1 cellular context compared by ENCODE assay signal in the genomic region with DNA sequence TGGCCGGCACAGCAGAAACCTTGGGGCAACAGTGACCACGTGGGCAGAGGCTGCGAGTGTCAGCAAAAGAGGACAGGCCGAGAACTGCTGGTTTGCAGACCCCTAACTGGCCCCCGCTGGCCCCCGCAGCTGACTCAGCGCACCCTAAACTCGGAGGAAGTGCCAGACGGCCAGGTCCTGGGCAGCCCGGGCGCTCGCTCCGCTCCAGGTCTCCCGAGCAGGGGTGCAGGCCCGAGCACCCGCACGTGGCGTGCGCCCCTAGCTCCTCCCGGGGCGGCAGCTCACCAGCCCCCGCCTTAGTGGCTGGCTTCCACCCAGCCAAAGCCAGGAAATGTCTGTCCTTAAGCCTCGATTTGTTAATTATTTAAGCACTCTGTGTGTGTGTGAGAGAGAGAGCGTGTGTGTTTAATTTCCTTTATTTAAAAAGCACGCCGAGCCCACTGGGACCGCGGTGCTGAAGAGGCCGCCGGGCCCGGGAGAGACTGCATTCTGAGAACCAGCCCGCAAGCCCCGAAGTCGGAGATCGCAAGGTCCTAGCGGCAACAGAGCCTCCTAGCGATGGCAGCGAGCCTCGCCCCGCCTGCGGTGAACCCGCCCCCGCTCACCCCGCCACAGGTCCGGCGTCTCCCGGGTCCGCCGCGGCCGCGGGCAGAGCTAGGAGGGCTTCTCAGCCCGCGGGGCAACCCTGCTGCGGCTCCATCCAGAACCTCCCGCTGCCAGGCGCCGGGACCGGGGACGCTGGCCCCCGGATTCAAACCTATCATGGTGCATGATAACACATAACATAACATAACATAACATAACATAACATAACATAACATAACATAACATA.
TF ChIP-seq lines count a peak whose summit lies in the region.

No MANE protein-coding gene starts in this region.

TF ChIP-seq in HepG2, 621 proteins besides CTCF, POLR2A, EP300 and RAD21 (continued from another document and continues in another):
- TF ChIP-seq, protein P1, sequence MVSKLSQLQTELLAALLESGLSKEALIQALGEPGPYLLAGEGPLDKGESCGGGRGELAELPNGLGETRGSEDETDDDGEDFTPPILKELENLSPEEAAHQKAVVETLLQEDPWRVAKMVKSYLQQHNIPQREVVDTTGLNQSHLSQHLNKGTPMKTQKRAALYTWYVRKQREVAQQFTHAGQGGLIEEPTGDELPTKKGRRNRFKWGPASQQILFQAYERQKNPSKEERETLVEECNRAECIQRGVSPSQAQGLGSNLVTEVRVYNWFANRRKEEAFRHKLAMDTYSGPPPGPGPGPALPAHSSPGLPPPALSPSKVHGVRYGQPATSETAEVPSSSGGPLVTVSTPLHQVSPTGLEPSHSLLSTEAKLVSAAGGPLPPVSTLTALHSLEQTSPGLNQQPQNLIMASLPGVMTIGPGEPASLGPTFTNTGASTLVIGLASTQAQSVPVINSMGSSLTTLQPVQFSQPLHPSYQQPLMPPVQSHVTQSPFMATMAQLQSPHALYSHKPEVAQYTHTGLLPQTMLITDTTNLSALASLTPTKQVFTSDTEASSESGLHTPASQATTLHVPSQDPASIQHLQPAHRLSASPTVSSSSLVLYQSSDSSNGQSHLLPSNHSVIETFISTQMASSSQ (IDR thresholded peaks at IDR 0.05; ENCODE audit: low read depth), result no peak
- TF ChIP-seq, protein P1 (CRISPR knock-in tag; IDR thresholded peaks at IDR 0.05; ENCODE audit: borderline replicate concordance), result 0 out of 2 replicates have a peak, but pooled peaks have one; percentile 10
- TF ChIP-seq NAIF1 (CRISPR knock-in tag; IDR thresholded peaks at IDR 0.05; ENCODE audit: borderline replicate concordance), result no peak
- TF ChIP-seq, protein P2, sequence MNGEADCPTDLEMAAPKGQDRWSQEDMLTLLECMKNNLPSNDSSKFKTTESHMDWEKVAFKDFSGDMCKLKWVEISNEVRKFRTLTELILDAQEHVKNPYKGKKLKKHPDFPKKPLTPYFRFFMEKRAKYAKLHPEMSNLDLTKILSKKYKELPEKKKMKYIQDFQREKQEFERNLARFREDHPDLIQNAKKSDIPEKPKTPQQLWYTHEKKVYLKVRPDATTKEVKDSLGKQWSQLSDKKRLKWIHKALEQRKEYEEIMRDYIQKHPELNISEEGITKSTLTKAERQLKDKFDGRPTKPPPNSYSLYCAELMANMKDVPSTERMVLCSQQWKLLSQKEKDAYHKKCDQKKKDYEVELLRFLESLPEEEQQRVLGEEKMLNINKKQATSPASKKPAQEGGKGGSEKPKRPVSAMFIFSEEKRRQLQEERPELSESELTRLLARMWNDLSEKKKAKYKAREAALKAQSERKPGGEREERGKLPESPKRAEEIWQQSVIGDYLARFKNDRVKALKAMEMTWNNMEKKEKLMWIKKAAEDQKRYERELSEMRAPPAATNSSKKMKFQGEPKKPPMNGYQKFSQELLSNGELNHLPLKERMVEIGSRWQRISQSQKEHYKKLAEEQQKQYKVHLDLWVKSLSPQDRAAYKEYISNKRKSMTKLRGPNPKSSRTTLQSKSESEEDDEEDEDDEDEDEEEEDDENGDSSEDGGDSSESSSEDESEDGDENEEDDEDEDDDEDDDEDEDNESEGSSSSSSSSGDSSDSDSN (CRISPR knock-in tag; IDR thresholded peaks at IDR 0.05), result peak; percentile 85
- TF ChIP-seq ADNP (CRISPR knock-in tag; IDR thresholded peaks at IDR 0.05), result no peak
- TF ChIP-seq, protein P3, sequence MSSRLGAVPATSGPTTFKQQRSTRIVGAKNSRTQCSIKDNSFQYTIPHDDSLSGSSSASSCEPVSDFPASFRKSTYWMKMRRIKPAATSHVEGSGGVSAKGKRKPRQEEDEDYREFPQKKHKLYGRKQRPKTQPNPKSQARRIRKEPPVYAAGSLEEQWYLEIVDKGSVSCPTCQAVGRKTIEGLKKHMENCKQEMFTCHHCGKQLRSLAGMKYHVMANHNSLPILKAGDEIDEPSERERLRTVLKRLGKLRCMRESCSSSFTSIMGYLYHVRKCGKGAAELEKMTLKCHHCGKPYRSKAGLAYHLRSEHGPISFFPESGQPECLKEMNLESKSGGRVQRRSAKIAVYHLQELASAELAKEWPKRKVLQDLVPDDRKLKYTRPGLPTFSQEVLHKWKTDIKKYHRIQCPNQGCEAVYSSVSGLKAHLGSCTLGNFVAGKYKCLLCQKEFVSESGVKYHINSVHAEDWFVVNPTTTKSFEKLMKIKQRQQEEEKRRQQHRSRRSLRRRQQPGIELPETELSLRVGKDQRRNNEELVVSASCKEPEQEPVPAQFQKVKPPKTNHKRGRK (CRISPR knock-in tag; IDR thresholded peaks at IDR 0.05), result peak; percentile 27; the same call in 1 of the 2 replicates
- TF ChIP-seq, protein P4, sequence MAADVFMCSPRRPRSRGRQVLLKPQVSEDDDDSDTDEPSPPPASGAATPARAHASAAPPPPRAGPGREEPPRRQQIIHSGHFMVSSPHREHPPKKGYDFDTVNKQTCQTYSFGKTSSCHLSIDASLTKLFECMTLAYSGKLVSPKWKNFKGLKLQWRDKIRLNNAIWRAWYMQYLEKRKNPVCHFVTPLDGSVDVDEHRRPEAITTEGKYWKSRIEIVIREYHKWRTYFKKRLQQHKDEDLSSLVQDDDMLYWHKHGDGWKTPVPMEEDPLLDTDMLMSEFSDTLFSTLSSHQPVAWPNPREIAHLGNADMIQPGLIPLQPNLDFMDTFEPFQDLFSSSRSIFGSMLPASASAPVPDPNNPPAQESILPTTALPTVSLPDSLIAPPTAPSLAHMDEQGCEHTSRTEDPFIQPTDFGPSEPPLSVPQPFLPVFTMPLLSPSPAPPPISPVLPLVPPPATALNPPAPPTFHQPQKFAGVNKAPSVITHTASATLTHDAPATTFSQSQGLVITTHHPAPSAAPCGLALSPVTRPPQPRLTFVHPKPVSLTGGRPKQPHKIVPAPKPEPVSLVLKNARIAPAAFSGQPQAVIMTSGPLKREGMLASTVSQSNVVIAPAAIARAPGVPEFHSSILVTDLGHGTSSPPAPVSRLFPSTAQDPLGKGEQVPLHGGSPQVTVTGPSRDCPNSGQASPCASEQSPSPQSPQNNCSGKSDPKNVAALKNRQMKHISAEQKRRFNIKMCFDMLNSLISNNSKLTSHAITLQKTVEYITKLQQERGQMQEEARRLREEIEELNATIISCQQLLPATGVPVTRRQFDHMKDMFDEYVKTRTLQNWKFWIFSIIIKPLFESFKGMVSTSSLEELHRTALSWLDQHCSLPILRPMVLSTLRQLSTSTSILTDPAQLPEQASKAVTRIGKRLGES (CRISPR knock-in tag; IDR thresholded peaks at IDR 0.05; ENCODE audit: borderline replicate concordance), result no peak
- TF ChIP-seq CAMTA2 (CRISPR knock-in tag; IDR thresholded peaks at IDR 0.05; ENCODE audit: borderline replicate concordance), result no peak
- TF ChIP-seq ELF3 (CRISPR knock-in tag; IDR thresholded peaks at IDR 0.05), result peak; percentile 11; the same call in 1 of the 2 replicates
- TF ChIP-seq HIVEP1 (CRISPR knock-in tag; IDR thresholded peaks at IDR 0.05), result peak; percentile 29; the same call in 1 of the 2 replicates
- TF ChIP-seq ZNF563 (CRISPR knock-in tag; IDR thresholded peaks at IDR 0.05), result 0 out of 2 replicates have a peak, but pooled peaks have one; percentile 44
- no peak for TF ChIP-seq KLF6 (CRISPR knock-in tag; IDR thresholded peaks at IDR 0.05)
- TF ChIP-seq ARNT2 (CRISPR knock-in tag; IDR thresholded peaks at IDR 0.05; ENCODE audit: low read depth), result 0 out of 2 replicates have a peak, but pooled peaks have one; percentile 59
- TF ChIP-seq, protein P5, sequence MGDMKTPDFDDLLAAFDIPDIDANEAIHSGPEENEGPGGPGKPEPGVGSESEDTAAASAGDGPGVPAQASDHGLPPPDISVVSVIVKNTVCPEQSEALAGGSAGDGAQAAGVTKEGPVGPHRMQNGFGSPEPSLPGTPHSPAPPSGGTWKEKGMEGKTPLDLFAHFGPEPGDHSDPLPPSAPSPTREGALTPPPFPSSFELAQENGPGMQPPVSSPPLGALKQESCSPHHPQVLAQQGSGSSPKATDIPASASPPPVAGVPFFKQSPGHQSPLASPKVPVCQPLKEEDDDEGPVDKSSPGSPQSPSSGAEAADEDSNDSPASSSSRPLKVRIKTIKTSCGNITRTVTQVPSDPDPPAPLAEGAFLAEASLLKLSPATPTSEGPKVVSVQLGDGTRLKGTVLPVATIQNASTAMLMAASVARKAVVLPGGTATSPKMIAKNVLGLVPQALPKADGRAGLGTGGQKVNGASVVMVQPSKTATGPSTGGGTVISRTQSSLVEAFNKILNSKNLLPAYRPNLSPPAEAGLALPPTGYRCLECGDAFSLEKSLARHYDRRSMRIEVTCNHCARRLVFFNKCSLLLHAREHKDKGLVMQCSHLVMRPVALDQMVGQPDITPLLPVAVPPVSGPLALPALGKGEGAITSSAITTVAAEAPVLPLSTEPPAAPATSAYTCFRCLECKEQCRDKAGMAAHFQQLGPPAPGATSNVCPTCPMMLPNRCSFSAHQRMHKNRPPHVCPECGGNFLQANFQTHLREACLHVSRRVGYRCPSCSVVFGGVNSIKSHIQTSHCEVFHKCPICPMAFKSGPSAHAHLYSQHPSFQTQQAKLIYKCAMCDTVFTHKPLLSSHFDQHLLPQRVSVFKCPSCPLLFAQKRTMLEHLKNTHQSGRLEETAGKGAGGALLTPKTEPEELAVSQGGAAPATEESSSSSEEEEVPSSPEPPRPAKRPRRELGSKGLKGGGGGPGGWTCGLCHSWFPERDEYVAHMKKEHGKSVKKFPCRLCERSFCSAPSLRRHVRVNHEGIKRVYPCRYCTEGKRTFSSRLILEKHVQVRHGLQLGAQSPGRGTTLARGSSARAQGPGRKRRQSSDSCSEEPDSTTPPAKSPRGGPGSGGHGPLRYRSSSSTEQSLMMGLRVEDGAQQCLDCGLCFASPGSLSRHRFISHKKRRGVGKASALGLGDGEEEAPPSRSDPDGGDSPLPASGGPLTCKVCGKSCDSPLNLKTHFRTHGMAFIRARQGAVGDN (CRISPR knock-in tag; IDR thresholded peaks at IDR 0.05), result peak; percentile 82
- TF ChIP-seq POLR2G (IDR thresholded peaks at IDR 0.05; ENCODE audit: low read depth, low read length), result peak; percentile 61
- TF ChIP-seq, protein P6, sequence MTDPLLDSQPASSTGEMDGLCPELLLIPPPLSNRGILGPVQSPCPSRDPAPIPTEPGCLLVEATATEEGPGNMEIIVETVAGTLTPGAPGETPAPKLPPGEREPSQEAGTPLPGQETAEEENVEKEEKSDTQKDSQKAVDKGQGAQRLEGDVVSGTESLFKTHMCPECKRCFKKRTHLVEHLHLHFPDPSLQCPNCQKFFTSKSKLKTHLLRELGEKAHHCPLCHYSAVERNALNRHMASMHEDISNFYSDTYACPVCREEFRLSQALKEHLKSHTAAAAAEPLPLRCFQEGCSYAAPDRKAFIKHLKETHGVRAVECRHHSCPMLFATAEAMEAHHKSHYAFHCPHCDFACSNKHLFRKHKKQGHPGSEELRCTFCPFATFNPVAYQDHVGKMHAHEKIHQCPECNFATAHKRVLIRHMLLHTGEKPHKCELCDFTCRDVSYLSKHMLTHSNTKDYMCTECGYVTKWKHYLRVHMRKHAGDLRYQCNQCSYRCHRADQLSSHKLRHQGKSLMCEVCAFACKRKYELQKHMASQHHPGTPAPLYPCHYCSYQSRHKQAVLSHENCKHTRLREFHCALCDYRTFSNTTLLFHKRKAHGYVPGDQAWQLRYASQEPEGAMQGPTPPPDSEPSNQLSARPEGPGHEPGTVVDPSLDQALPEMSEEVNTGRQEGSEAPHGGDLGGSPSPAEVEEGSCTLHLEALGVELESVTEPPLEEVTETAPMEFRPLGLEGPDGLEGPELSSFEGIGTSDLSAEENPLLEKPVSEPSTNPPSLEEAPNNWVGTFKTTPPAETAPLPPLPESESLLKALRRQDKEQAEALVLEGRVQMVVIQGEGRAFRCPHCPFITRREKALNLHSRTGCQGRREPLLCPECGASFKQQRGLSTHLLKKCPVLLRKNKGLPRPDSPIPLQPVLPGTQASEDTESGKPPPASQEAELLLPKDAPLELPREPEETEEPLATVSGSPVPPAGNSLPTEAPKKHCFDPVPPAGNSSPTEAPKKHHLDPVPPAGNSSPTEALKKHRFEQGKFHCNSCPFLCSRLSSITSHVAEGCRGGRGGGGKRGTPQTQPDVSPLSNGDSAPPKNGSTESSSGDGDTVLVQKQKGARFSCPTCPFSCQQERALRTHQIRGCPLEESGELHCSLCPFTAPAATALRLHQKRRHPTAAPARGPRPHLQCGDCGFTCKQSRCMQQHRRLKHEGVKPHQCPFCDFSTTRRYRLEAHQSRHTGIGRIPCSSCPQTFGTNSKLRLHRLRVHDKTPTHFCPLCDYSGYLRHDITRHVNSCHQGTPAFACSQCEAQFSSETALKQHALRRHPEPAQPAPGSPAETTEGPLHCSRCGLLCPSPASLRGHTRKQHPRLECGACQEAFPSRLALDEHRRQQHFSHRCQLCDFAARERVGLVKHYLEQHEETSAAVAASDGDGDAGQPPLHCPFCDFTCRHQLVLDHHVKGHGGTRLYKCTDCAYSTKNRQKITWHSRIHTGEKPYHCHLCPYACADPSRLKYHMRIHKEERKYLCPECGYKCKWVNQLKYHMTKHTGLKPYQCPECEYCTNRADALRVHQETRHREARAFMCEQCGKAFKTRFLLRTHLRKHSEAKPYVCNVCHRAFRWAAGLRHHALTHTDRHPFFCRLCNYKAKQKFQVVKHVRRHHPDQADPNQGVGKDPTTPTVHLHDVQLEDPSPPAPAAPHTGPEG (CRISPR knock-in tag; IDR thresholded peaks at IDR 0.05), result no peak
- TF ChIP-seq, protein P7, sequence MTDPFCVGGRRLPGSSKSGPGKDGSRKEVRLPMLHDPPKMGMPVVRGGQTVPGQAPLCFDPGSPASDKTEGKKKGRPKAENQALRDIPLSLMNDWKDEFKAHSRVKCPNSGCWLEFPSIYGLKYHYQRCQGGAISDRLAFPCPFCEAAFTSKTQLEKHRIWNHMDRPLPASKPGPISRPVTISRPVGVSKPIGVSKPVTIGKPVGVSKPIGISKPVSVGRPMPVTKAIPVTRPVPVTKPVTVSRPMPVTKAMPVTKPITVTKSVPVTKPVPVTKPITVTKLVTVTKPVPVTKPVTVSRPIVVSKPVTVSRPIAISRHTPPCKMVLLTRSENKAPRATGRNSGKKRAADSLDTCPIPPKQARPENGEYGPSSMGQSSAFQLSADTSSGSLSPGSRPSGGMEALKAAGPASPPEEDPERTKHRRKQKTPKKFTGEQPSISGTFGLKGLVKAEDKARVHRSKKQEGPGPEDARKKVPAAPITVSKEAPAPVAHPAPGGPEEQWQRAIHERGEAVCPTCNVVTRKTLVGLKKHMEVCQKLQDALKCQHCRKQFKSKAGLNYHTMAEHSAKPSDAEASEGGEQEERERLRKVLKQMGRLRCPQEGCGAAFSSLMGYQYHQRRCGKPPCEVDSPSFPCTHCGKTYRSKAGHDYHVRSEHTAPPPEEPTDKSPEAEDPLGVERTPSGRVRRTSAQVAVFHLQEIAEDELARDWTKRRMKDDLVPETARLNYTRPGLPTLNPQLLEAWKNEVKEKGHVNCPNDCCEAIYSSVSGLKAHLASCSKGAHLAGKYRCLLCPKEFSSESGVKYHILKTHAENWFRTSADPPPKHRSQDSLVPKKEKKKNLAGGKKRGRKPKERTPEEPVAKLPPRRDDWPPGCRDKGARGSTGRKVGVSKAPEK (CRISPR knock-in tag; IDR thresholded peaks at IDR 0.05; ENCODE audit: borderline replicate concordance), result peak; percentile 87; the same call in 1 of the 2 replicates
